ENCODE assay signal across 32 cellular contexts in the genomic region with DNA sequence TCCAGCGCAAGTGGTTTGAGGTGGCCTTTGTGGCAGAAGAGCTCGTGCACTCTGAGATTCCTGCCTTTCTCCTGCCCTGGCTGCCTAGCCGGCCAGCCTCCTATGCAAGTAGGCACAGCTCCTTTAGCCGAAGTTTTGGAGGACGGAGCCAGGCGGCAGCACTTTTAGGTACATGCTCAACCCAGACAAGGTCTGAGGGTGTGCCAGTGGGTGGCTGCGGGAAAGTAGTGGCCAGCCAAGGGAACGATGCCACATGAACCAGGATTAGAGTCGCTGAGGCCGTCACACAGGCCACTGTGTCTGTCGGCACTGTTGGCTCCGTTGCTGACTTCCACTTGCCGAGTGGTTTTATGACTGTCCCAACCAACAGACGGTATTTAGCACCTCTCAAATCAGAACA.
"Had no signal": no experiment of that assay in that cellular context is flagged by ENCODE, and none has a peak within 500 bp of the region (broad histone marks: within the 10 kb centered on the region; RNA-seq: fewer than 3 reads in every experiment).

No MANE protein-coding gene starts in this region.

- H3K9me3 ChIP-seq: MG63 had no signal

- H3K27me3 ChIP-seq: brain microvascular endothelial cell, MG63 had no signal

- ATAC-seq: activated CD8-positive, alpha-beta T cell treated with anti-CD3 and anti-CD28 coated beads for 36 hours; activated T-cell treated with anti-CD3 and anti-CD28 coated beads, Interleukin-2, amount 50 U/mL, for 72 hours; activated T-helper 17 cell treated with anti-CD3 and anti-CD28 coated beads, Interleukin-2, amount 50 U/mL, for 72 hours had no signal

- H3K9me3 Mint-ChIP-seq: activated CD4-positive, alpha-beta T cell treated with anti-CD3 and anti-CD28 coated beads, Interleukin-2, amount 10 ng/mL, durations not matched to agents 24 days and 14 days; activated CD8-positive, alpha-beta T cell treated with anti-CD3 and anti-CD28 coated beads for 36 hours; activated naive CD8-positive, alpha-beta T cell treated with anti-CD3 and anti-CD28 coated beads for 36 hours; activated T-cell treated with anti-CD3 and anti-CD28 coated beads, Interleukin-2, amount 50 U/mL, for 72 hours; activated T-helper 17 cell treated with anti-CD3 and anti-CD28 coated beads, Interleukin-2, amount 50 U/mL, for 72 hours had no signal

- H3K27ac ChIP-seq: brain microvascular endothelial cell, WERI-Rb-1 had no signal

- DNase-seq: activated CD4-positive, alpha-beta T cell treated with anti-CD3 and anti-CD28 coated beads, Interleukin-2, amount 10 ng/mL, durations not matched to agents 24 days and 14 days; activated CD4-positive, alpha-beta T cell treated with anti-CD3 and anti-CD28 coated beads, Interleukin-2, amount 50 U/mL, for 4 hours; activated CD8-positive, alpha-beta T cell treated with anti-CD3 and anti-CD28 coated beads for 36 hours; activated effector memory CD4-positive, alpha-beta T cell treated with anti-CD3 and anti-CD28 coated beads, Interleukin-2, amount 50 U/mL, for 16 hours; activated naive CD4-positive, alpha-beta T cell; activated naive CD4-positive, alpha-beta T cell treated with anti-CD3 and anti-CD28 coated beads, Interleukin-2, amount 50 U/mL, for 16 hours; activated naive CD8-positive, alpha-beta T cell treated with anti-CD3 and anti-CD28 coated beads for 36 hours; activated T-cell treated with anti-CD3 and anti-CD28 coated beads, Interleukin-2, amount 50 U/mL, for 1 hour; activated T-cell treated with anti-CD3 and anti-CD28 coated beads, Interleukin-2, amount 50 U/mL, for 72 hours; amniotic stem cell; brain microvascular endothelial cell; central memory CD4-positive, alpha-beta T cell; Kasumi-1; KG1; MG63; NCI-H1048; NCI-H1436 treated with DMSO at 0.1 percent for 48 hours; NCI-H1694 treated with DMSO at 0.1 percent for 48 hours; NCI-H2029; NCI-H2107; NCI-H2171; NCI-H510A; NCI-H526; NCI-H748 treated with DMSO at 0.1 percent for 48 hours; OCI-M1; Right ventricle myocardium superior; SW 1271; T-helper 1 cell; T-helper 2 cell; T-helper 9 cell; WERI-Rb-1 had no signal

- H3K27ac Mint-ChIP-seq: activated CD4-positive, alpha-beta T cell treated with anti-CD3 and anti-CD28 coated beads, Interleukin-2, amount 10 ng/mL, durations not matched to agents 24 days and 14 days; activated CD8-positive, alpha-beta T cell treated with anti-CD3 and anti-CD28 coated beads for 36 hours; activated naive CD8-positive, alpha-beta T cell treated with anti-CD3 and anti-CD28 coated beads for 36 hours; activated T-cell treated with anti-CD3 and anti-CD28 coated beads, Interleukin-2, amount 50 U/mL, for 72 hours; activated T-helper 17 cell treated with anti-CD3 and anti-CD28 coated beads, Interleukin-2, amount 50 U/mL, for 72 hours had no signal

- H3K27me3 Mint-ChIP-seq: activated CD4-positive, alpha-beta T cell treated with anti-CD3 and anti-CD28 coated beads, Interleukin-2, amount 10 ng/mL, durations not matched to agents 24 days and 14 days; activated CD8-positive, alpha-beta T cell treated with anti-CD3 and anti-CD28 coated beads for 36 hours; activated naive CD8-positive, alpha-beta T cell treated with anti-CD3 and anti-CD28 coated beads for 36 hours; activated T-helper 17 cell treated with anti-CD3 and anti-CD28 coated beads, Interleukin-2, amount 50 U/mL, for 72 hours had no signal

- H3K4me1 Mint-ChIP-seq: activated T-helper 17 cell treated with anti-CD3 and anti-CD28 coated beads, Interleukin-2, amount 50 U/mL, for 72 hours had no signal

- H3K4me3 Mint-ChIP-seq: activated CD4-positive, alpha-beta T cell treated with anti-CD3 and anti-CD28 coated beads, Interleukin-2, amount 10 ng/mL, durations not matched to agents 24 days and 14 days; activated CD8-positive, alpha-beta T cell treated with anti-CD3 and anti-CD28 coated beads for 36 hours; activated naive CD8-positive, alpha-beta T cell treated with anti-CD3 and anti-CD28 coated beads for 36 hours; activated T-cell treated with anti-CD3 and anti-CD28 coated beads, Interleukin-2, amount 50 U/mL, for 72 hours; activated T-helper 17 cell treated with anti-CD3 and anti-CD28 coated beads, Interleukin-2, amount 50 U/mL, for 72 hours had no signal

- H3K4me3 ChIP-seq: MG63 had no signal

- H3K36me3 Mint-ChIP-seq: activated naive CD8-positive, alpha-beta T cell treated with anti-CD3 and anti-CD28 coated beads for 36 hours had no signal
